38 cellular contexts compared by ENCODE assay signal in genomic region chr15:88177451-88177850, GRCh38.
"Had no signal": no experiment of that assay in that cellular context is flagged by ENCODE, and none has a peak within 500 bp of the region (broad histone marks: within the 10 kb centered on the region; RNA-seq: fewer than 3 reads in every experiment).

No MANE protein-coding gene starts in this region.

- H3K9me3 ChIP-seq: adrenal gland, body of pancreas had no signal

- H3K27ac Mint-ChIP-seq: activated B cell treated with CpG ODN at 0.5 μM for 24 hours; activated CD4-positive, alpha-beta memory T cell treated with anti-CD3 and anti-CD28 coated beads for 36 hours; activated CD4-positive, alpha-beta T cell treated with anti-CD3 and anti-CD28 coated beads, Interleukin-2, amount 10 ng/mL, durations not matched to agents 24 days and 14 days; activated CD8-positive, alpha-beta T cell treated with anti-CD3 and anti-CD28 coated beads for 36 hours; activated naive CD4-positive, alpha-beta T cell treated with anti-CD3 and anti-CD28 coated beads for 36 hours; activated naive CD4-positive, alpha-beta T cell treated with anti-CD3 and anti-CD28 coated beads, Interleukin-2, amount 50 U/mL, for 72 hours; activated naive CD8-positive, alpha-beta T cell treated with anti-CD3 and anti-CD28 coated beads for 36 hours; activated T-cell treated with anti-CD3 and anti-CD28 coated beads, Interleukin-2, amount 50 U/mL, for 72 hours; activated T-helper 1 cell treated with anti-CD3 and anti-CD28 coated beads, Interleukin-12 subunit alpha, Interleukin-12 subunit beta, Interleukin-2, Interleukin-4 antibody, amounts not matched to agents 30 ng/mL and 10 ng/mL and 1 ng/mL, durations not matched to agents 14 hours and 24 hours and 36 hours; activated T-helper 17 cell treated with anti-CD3 and anti-CD28 coated beads, Interleukin-2, amount 50 U/mL, for 72 hours; T-helper 1 cell treated with Interleukin-12 subunit alpha and Interleukin-12 subunit beta and Interleukin-4 antibody, amounts not matched to agents 30 μg/mL and 1 μg/mL, for 36 hours; T-helper 2 cell treated with Interferon-gamma antibody and Interleukin-4, amounts not matched to agents 5 μg/mL and 100 μg/mL, for 36 hours had no signal

- H3K4me1 Mint-ChIP-seq: activated CD4-positive, alpha-beta T cell treated with anti-CD3 and anti-CD28 coated beads, Interleukin-2, amount 10 ng/mL, durations not matched to agents 24 days and 14 days; activated naive CD8-positive, alpha-beta T cell treated with anti-CD3 and anti-CD28 coated beads for 36 hours; activated T-helper 17 cell treated with anti-CD3 and anti-CD28 coated beads, Interleukin-2, amount 50 U/mL, for 72 hours; central memory CD8-positive, alpha-beta T cell had no signal

- H3K9me3 Mint-ChIP-seq: activated B cell treated with CpG ODN at 0.5 μM for 24 hours; activated CD4-positive, alpha-beta memory T cell treated with anti-CD3 and anti-CD28 coated beads for 36 hours; activated CD4-positive, alpha-beta T cell treated with anti-CD3 and anti-CD28 coated beads, Interleukin-2, amount 10 ng/mL, durations not matched to agents 24 days and 14 days; activated CD8-positive, alpha-beta T cell treated with anti-CD3 and anti-CD28 coated beads for 36 hours; activated naive CD4-positive, alpha-beta T cell treated with anti-CD3 and anti-CD28 coated beads for 36 hours; activated naive CD4-positive, alpha-beta T cell treated with anti-CD3 and anti-CD28 coated beads, Interleukin-2, amount 50 U/mL, for 72 hours; activated naive CD8-positive, alpha-beta T cell treated with anti-CD3 and anti-CD28 coated beads for 36 hours; activated T-cell treated with anti-CD3 and anti-CD28 coated beads, Interleukin-2, amount 50 U/mL, for 4 hours; activated T-cell treated with anti-CD3 and anti-CD28 coated beads, Interleukin-2, amount 50 U/mL, for 72 hours; activated T-helper 1 cell treated with anti-CD3 and anti-CD28 coated beads, Interleukin-12 subunit alpha, Interleukin-12 subunit beta, Interleukin-2, Interleukin-4 antibody, amounts not matched to agents 30 ng/mL and 10 ng/mL and 1 ng/mL, durations not matched to agents 14 hours and 24 hours and 36 hours; central memory CD8-positive, alpha-beta T cell; T-helper 1 cell treated with Interleukin-12 subunit alpha and Interleukin-12 subunit beta and Interleukin-4 antibody, amounts not matched to agents 30 μg/mL and 1 μg/mL, for 36 hours; T-helper 2 cell treated with Interferon-gamma antibody and Interleukin-4, amounts not matched to agents 5 μg/mL and 100 μg/mL, for 36 hours had no signal

- H3K27ac ChIP-seq: adrenal gland, body of pancreas, cardiac muscle cell, VCaP had no signal

- H3K27me3 Mint-ChIP-seq: activated CD4-positive, alpha-beta memory T cell treated with anti-CD3 and anti-CD28 coated beads for 36 hours; activated CD4-positive, alpha-beta T cell treated with anti-CD3 and anti-CD28 coated beads, Interleukin-2, amount 10 ng/mL, durations not matched to agents 24 days and 14 days; activated CD8-positive, alpha-beta T cell treated with anti-CD3 and anti-CD28 coated beads for 36 hours had no signal

- H3K4me1 ChIP-seq: adrenal gland, body of pancreas had no signal

- H3K36me3 ChIP-seq: adrenal gland, cardiac muscle cell had no signal

- H3K36me3 Mint-ChIP-seq: activated CD4-positive, alpha-beta memory T cell treated with anti-CD3 and anti-CD28 coated beads for 36 hours; activated naive CD4-positive, alpha-beta T cell treated with anti-CD3 and anti-CD28 coated beads, Interleukin-2, amount 50 U/mL, for 72 hours; activated naive CD8-positive, alpha-beta T cell treated with anti-CD3 and anti-CD28 coated beads for 36 hours had no signal

- DNase-seq: activated B cell treated with CpG ODN at 0.5 μM for 24 hours; activated CD4-positive, alpha-beta memory T cell treated with anti-CD3 and anti-CD28 coated beads for 36 hours; activated CD4-positive, alpha-beta T cell treated with anti-CD3 and anti-CD28 coated beads for 4 hours; activated CD4-positive, alpha-beta T cell treated with anti-CD3 and anti-CD28 coated beads, Interleukin-2, amount 10 ng/mL, durations not matched to agents 24 days and 14 days; activated CD4-positive, alpha-beta T cell treated with anti-CD3 and anti-CD28 coated beads, Interleukin-2, amount 50 U/mL, for 1 hour; activated CD4-positive, alpha-beta T cell treated with anti-CD3 and anti-CD28 coated beads, Interleukin-2, amount 50 U/mL, for 4 hours; activated CD4-positive, CD25-positive, alpha-beta regulatory T cell treated with anti-CD3 and anti-CD28 coated beads, Interleukin-2, amount 50 U/mL, for 72 hours; activated CD8-positive, alpha-beta memory T cell treated with anti-CD3 and anti-CD28 coated beads, Interleukin-2, amount 50 U/mL, for 4 hours; activated CD8-positive, alpha-beta T cell treated with anti-CD3 and anti-CD28 coated beads for 36 hours; activated effector memory CD4-positive, alpha-beta T cell treated with anti-CD3 and anti-CD28 coated beads, Interleukin-2, amount 50 U/mL, for 16 hours; activated gamma-delta T cell treated with Interleukin-2 at 50 U/mL for 16 hours; activated naive CD4-positive, alpha-beta T cell; activated naive CD4-positive, alpha-beta T cell treated with anti-CD3 and anti-CD28 coated beads for 36 hours; activated naive CD4-positive, alpha-beta T cell treated with anti-CD3 and anti-CD28 coated beads, Interleukin-2, amount 50 U/mL, for 16 hours; activated naive CD8-positive, alpha-beta T cell treated with anti-CD3 and anti-CD28 coated beads for 36 hours; activated T-cell treated with anti-CD3 and anti-CD28 coated beads for 4 hours; activated T-cell treated with anti-CD3 and anti-CD28 coated beads, Interleukin-2, amount 50 U/mL, for 1 hour; activated T-cell treated with anti-CD3 and anti-CD28 coated beads, Interleukin-2, amount 50 U/mL, for 4 hours; activated T-cell treated with anti-CD3 and anti-CD28 coated beads, Interleukin-2, amount 50 U/mL, for 72 hours; adrenal gland; amniotic stem cell; aorta; body of pancreas; caudate nucleus; cerebellar nuclear complex; T-helper 1 cell; T-helper 2 cell; T-helper 9 cell had no signal

- FAIRE-seq: bronchial epithelial cell, TTC549 had no signal

- H3K4me3 Mint-ChIP-seq: activated B cell treated with CpG ODN at 0.5 μM for 24 hours; activated CD4-positive, alpha-beta memory T cell treated with anti-CD3 and anti-CD28 coated beads for 36 hours; activated CD4-positive, alpha-beta T cell treated with anti-CD3 and anti-CD28 coated beads, Interleukin-2, amount 10 ng/mL, durations not matched to agents 24 days and 14 days; activated CD8-positive, alpha-beta T cell treated with anti-CD3 and anti-CD28 coated beads for 36 hours; activated naive CD4-positive, alpha-beta T cell treated with anti-CD3 and anti-CD28 coated beads for 36 hours; activated naive CD8-positive, alpha-beta T cell treated with anti-CD3 and anti-CD28 coated beads for 36 hours; activated T-cell treated with anti-CD3 and anti-CD28 coated beads, Interleukin-2, amount 50 U/mL, for 4 hours; activated T-cell treated with anti-CD3 and anti-CD28 coated beads, Interleukin-2, amount 50 U/mL, for 72 hours; activated T-helper 1 cell treated with anti-CD3 and anti-CD28 coated beads, Interleukin-12 subunit alpha, Interleukin-12 subunit beta, Interleukin-2, Interleukin-4 antibody, amounts not matched to agents 30 ng/mL and 10 ng/mL and 1 ng/mL, durations not matched to agents 14 hours and 24 hours and 36 hours; activated T-helper 17 cell treated with anti-CD3 and anti-CD28 coated beads, Interleukin-2, amount 50 U/mL, for 72 hours; central memory CD8-positive, alpha-beta T cell; T-helper 1 cell treated with Interleukin-12 subunit alpha and Interleukin-12 subunit beta and Interleukin-4 antibody, amounts not matched to agents 30 μg/mL and 1 μg/mL, for 36 hours; T-helper 2 cell treated with Interferon-gamma antibody and Interleukin-4, amounts not matched to agents 5 μg/mL and 100 μg/mL, for 36 hours had no signal

- H3K4me3 ChIP-seq: adrenal gland, body of pancreas, cardiac muscle cell had no signal

- H3K27me3 ChIP-seq: adrenal gland, body of pancreas, cardiac muscle cell had no signal
